ENCODE assay signal across 10 cellular contexts in genomic region chr6:125804264-125804663, GRCh38. TPM values are rescaled to one million over a fixed set of nuclear protein-coding genes. Genes with fewer than 3 reads are reported as not detected.
DNase-seq lines count a peak whose midpoint lies in the region; ATAC-seq, FAIRE-seq and TF ChIP-seq lines count a peak whose summit lies in the region.
"Had no signal": no experiment of that assay in that cellular context is flagged by ENCODE, and none has a peak within 500 bp of the region (broad histone marks: within the 10 kb centered on the region; RNA-seq: fewer than 3 reads in every experiment).

No MANE protein-coding gene starts in this region.

- no peak for FAIRE-seq in GM12878 (lab: Jason Lieb, UNC)
- no peak for FAIRE-seq in small intestine (lab: Jason Lieb, UNC)

- H3K27ac ChIP-seq in GM12878 (ENCODE audit: control insufficient read depth, insufficient read depth) (peak overlapping the region; percentile 49), small intestine (ENCODE audit: low read depth in 1 of 2, low read length in 1 of 2) (no peak overlapping the region)

- H4K20me1 ChIP-seq in GM12878 (ENCODE audit: control insufficient read depth, insufficient read depth): no peaks in the 10 kb centered on the region

- TF ChIP-seq EP300 in GM12878 (IDR thresholded peaks at IDR 0.05; ENCODE audit: borderline replicate concordance in 1 of 2, control insufficient read depth in 1 of 2, low read depth in 2 of 2, low read length in 2 of 2): peak; percentile 83 to 98; a peak in 3 of 4 replicates

- POLR2A ChIA-PET in GM12878 (lab: Charles Lee): interaction anchor here (0.7 to 9.6 kb wide), 7 partner anchors 10 to 634 kb away, joined by 3 to 79 read pairs (median 5); partner anchors contain the start of gene NCOA7

- no peak for TF ChIP-seq CTCF in GM12878 (IDR thresholded peaks at IDR 0.05 in 2 of 3, conservative IDR thresholded peaks at IDR 0.05 in 1 of 3; ENCODE audit: control insufficient read depth in 2 of 3, extremely low read depth in 1 of 3, insufficient read depth in 1 of 3, low read depth in 3 of 3, low read length in 3 of 3)

- in situ Hi-C loops in GM12878 (cut with MboI): no loop called here

- TF ChIP-seq POLR2A in GM18505 (IDR thresholded peaks at IDR 0.05; ENCODE audit: borderline replicate concordance, extremely low read depth, insufficient read depth, insufficient read length) (no peak), GM12878 (IDR thresholded peaks at IDR 0.05; ENCODE audit: low read depth, low read length) (no peak)

- H3K9ac ChIP-seq in GM12878 (ENCODE audit: control insufficient read depth, insufficient read depth, low read length): no peak overlapping the region

- RAD21 ChIA-PET in GM12878 (lab: Charles Lee; ENCODE audit: unreplicated experiment): interaction anchor here (0.9 to 10.0 kb wide), 5 partner anchors 12 to 31 kb away, joined by 3 to 185 read pairs (median 4); partner anchors contain the start of gene NCOA7

- intact Hi-C loops in GM12878 (cut with micrococcal nuclease; ENCODE audit: unreplicated experiment): no loop called here

- no TSS peak for BruUV-seq in GM12878 (replicated peaks; lab: Mats Ljungman, UMichigan)

- ATAC-seq in GM18505 (IDR thresholded peaks at IDR 0.05; ENCODE audit: unreplicated experiment) (peak; percentile 60), GM21367 (IDR thresholded peaks at IDR 0.05; ENCODE audit: unreplicated experiment) (peak; percentile 40), HG03135 (IDR thresholded peaks at IDR 0.05; ENCODE audit: unreplicated experiment) (peak; percentile 48), GM12878 (peak; percentile 72)

- no peak for TF ChIP-seq RAD21 in GM12878 (IDR thresholded peaks at IDR 0.05; ENCODE audit: insufficient read depth, low read depth, low read length)

- DNase-seq in GM12878 (ENCODE audit: low read depth, low spot score) (peak; percentile 61), small intestine (no peak), GF-D8 (lab: John Stamatoyannopoulos, UW) (no peak), NOMO-1 (lab: John Stamatoyannopoulos, UW; ENCODE audit: unreplicated experiment in 2 of 2) (no peak)
- no peak for DNase-seq in effector CD4-positive, alpha-beta T cell

- peak overlapping the region; percentile 39; the same call in 1 of the 2 replicates for H3K4me2 ChIP-seq in GM12878 (ENCODE audit: control insufficient read depth, insufficient read depth)

- peaks cover 59% of the 10 kb centered on the region for H3K79me2 ChIP-seq in GM12878 (ENCODE audit: control insufficient read depth, insufficient read depth, low read length)

- CTCF ChIA-PET in GM12878 (lab: Yijun Ruan, JAX): interaction anchor here (0.7 to 10.3 kb wide), 6 partner anchors 11 to 152 kb away, joined by 3 to 197 read pairs (median 4); partner anchors contain the start of genes HINT3 and NCOA7

- no peak overlapping the region for H3K4me3 ChIP-seq in GM12878
- no peak overlapping the region for H3K4me3 ChIP-seq in small intestine (ENCODE audit: low read depth in 1 of 2, low read length in 2 of 2)

- no peak overlapping the region for H2AFZ ChIP-seq in GM12878 (ENCODE audit: control insufficient read depth, low read depth, low read length)

- H3K9me3 ChIP-seq in GM12878 (replicated peaks; ENCODE audit: control insufficient read depth, insufficient read depth, low read length) (no peaks in the 10 kb centered on the region), small intestine (ENCODE audit: control insufficient read depth, low read depth) (no peaks in the 10 kb centered on the region)

- H3K36me3 ChIP-seq in GM12878 (ENCODE audit: control insufficient read depth in 2 of 2, insufficient read depth in 2 of 2, low read length in 1 of 2): no peaks in the 10 kb centered on the region; a peak in 1 of 4 replicates
- H3K36me3 ChIP-seq in small intestine (ENCODE audit: control insufficient read depth in 2 of 2, insufficient read depth in 2 of 2, low read length in 2 of 2): no peaks in the 10 kb centered on the region

- SMC1A ChIA-PET in GM12878 (lab: Charles Lee; ENCODE audit: uncharacterized antibody, unreplicated experiment): interaction anchor here (1.0 to 15.7 kb wide), 7 partner anchors 10 to 115 kb away, joined by 3 to 325 read pairs (median 8); partner anchors contain the start of gene NCOA7

- H3K4me1 ChIP-seq in GM12878 (ENCODE audit: control insufficient read depth, insufficient read depth, low read length) (peaks cover 69% of the 10 kb centered on the region), small intestine (ENCODE audit: control insufficient read depth in 2 of 2, insufficient read depth in 1 of 2, low read depth in 1 of 2, low read length in 1 of 2) (peaks cover 8 to 11% of the 10 kb centered on the region in 2 donors)

- H3K27me3 ChIP-seq in GM12878 (replicated peaks in 1 of 2; ENCODE audit: control insufficient read depth in 2 of 2, insufficient read depth in 2 of 2, low read length in 1 of 2) (no peaks in the 10 kb centered on the region), small intestine (ENCODE audit: control insufficient read depth in 2 of 2, insufficient read depth in 2 of 2, low read length in 2 of 2) (no peaks in the 10 kb centered on the region)

TF ChIP-seq in GM12878, 131 proteins besides CTCF, POLR2A, EP300 and RAD21 (continues in another document):
- TF ChIP-seq ETV6 (conservative IDR thresholded peaks at IDR 0.05 in 1 of 2, IDR thresholded peaks at IDR 0.05 in 1 of 2; ENCODE audit: borderline replicate concordance in 1 of 2, low read depth in 1 of 2) (peak in 1 of 2 experiments; percentile 58; a peak in 1 of 4 replicates), ZBTB33 (IDR thresholded peaks at IDR 0.05) (no peak), MXI1 (IDR thresholded peaks at IDR 0.05; ENCODE audit: low read depth, low read length) (no peak), TCF7 (IDR thresholded peaks at IDR 0.05; ENCODE audit: borderline replicate concordance) (peak; percentile 82)

RNA-seq across cellular contexts. Expression of gene NCOA7, which starts 13.5 kb away (rescaled TPM):
- 24.6 and 31.1 TPM in 2 replicates for total RNA-seq in GM12878 (2013; cell fraction: nucleolus; rRNA removed)
- total RNA-seq in GM12878 (2014; rRNA removed): 24.5 and 29.8 TPM in 2 replicates
- 43.8 and 44.9 TPM in 2 replicates for total RNA-seq in GM12878 (2014; rRNA removed; fragmentation: Illumina TruSeq; extraction: Trizol)
- total RNA-seq in GM12878 (2021): 46.1 and 50.3 TPM in 2 replicates
- 17.0 TPM for polyA plus RNA-seq in GM12878 (2011; ENCODE audit: low read depth)
- 50.0 and 55.5 TPM in 2 replicates for polyA plus RNA-seq in GM12878 (2011; rRNA removed)
- polyA plus RNA-seq in GM12878 (2011; cell fraction: cytosol; rRNA removed): 24.8 and 27.7 TPM in 2 replicates
- 21.3 and 27.9 TPM in 2 replicates for polyA plus RNA-seq in GM12878 (2011; cell fraction: nucleus; rRNA removed)
- polyA plus RNA-seq in GM12878 (2012): 19.6 and 24.0 TPM in 2 replicates
- polyA plus RNA-seq in GM12878 (2014; fragmentation: Illumina TruSeq; extraction: Trizol): 49.7 and 55.3 TPM in 2 replicates
- polyA plus RNA-seq in GM12878 (2014; fragmentation: Nextera tagmentation; extraction: Ambion mirVana): 10 to 100 TPM; 18.9 to 28.8 TPM
- polyA plus RNA-seq in GM12878 (2014; rRNA removed): 20.1 and 21.4 TPM in 2 replicates
- polyA plus RNA-seq in GM12878 (2016; fragmentation: Nextera tagmentation; extraction: Ambion mirVana): 10 to 100 TPM; 32.9 to 35.4 TPM
- polyA minus RNA-seq in GM12878 (2011; rRNA and poly(A)+ RNA removed): 80.7 and 105 TPM in 2 replicates
- polyA minus RNA-seq in GM12878 (2011; cell fraction: cytosol; rRNA and poly(A)+ RNA removed): 25.5 and 28.4 TPM in 2 replicates
- 19.9 and 34.3 TPM in 2 replicates for polyA minus RNA-seq in GM12878 (2011; cell fraction: nucleus; rRNA and poly(A)+ RNA removed)
- 10 to 100 TPM; 10.7 to 42.3 (median 11.3) TPM for polyA plus RNA-seq in small intestine

RNA-seq across cellular contexts. Expression of gene HEY2, which starts 54.8 kb away (rescaled TPM):
- 0.17 TPM in 1 of 2 replicates, not detected in the other for total RNA-seq in GM12878 (2013; cell fraction: nucleolus; rRNA removed)
- total RNA-seq in GM12878 (2014; rRNA removed) (0.11 TPM in 1 of 2 replicates, not detected in the other), GM12878 (2014; rRNA removed; fragmentation: Illumina TruSeq; extraction: Trizol) (0.09 TPM in 1 of 2 replicates, not detected in the other), GM12878 (2021) (0.08 and 0.11 TPM in 2 replicates)
- 0.22 TPM for polyA plus RNA-seq in GM12878 (2011; ENCODE audit: low read depth)
- polyA plus RNA-seq in GM12878 (2011; rRNA removed) (not detected in 2 replicates), GM12878 (2014; fragmentation: Illumina TruSeq; extraction: Trizol) (0.01 TPM in 1 of 2 replicates, not detected in the other), GM12878 (2014; fragmentation: Nextera tagmentation; extraction: Ambion mirVana) (not detected), GM12878 (2014; rRNA removed) (0.08 and 0.09 TPM in 2 replicates), GM12878 (2016; fragmentation: Nextera tagmentation; extraction: Ambion mirVana) (under 1 TPM; 0.14 to 0.32 TPM), small intestine (1 to 10 TPM in 1 of 3 donors, under 1 TPM in 1, not detected in 1; 0.81 to 3.8 TPM)
- not detected in 2 replicates for polyA plus RNA-seq in GM12878 (2011; cell fraction: cytosol; rRNA removed)
- 0.04 TPM in 1 of 2 replicates, not detected in the other for polyA plus RNA-seq in GM12878 (2011; cell fraction: nucleus; rRNA removed)
- polyA plus RNA-seq in GM12878 (2012): 0.24 TPM in 2 replicates
- not detected in 2 replicates for polyA minus RNA-seq in GM12878 (2011; rRNA and poly(A)+ RNA removed)
- not detected in 2 replicates for polyA minus RNA-seq in GM12878 (2011; cell fraction: cytosol; rRNA and poly(A)+ RNA removed)
- not detected in 2 replicates for polyA minus RNA-seq in GM12878 (2011; cell fraction: nucleus; rRNA and poly(A)+ RNA removed)
- total RNA-seq: fibroblast of lung, LHCN-M2 had no signal
- polyA plus RNA-seq: fibroblast of lung had no signal
